ENCODE assay signal across 30 cellular contexts in genomic region chr4:4968161-4968757, GRCh38. TPM values are rescaled to one million over a fixed set of nuclear protein-coding genes. Genes with fewer than 3 reads are reported as not detected.
"Had no signal": no experiment of that assay in that cellular context is flagged by ENCODE, and none has a peak within 500 bp of the region (broad histone marks: within the 10 kb centered on the region; RNA-seq: fewer than 3 reads in every experiment).

No MANE protein-coding gene starts in this region.

- H3K27ac ChIP-seq: cardiac muscle cell, colonic mucosa, epithelial cell of prostate, left lung, ovary, thyroid gland, upper lobe of left lung, VCaP had no signal

- H3K4me1 ChIP-seq: colonic mucosa, left lung, thyroid gland, upper lobe of left lung, vagina had no signal

- H3K4me3 ChIP-seq: cardiac muscle cell, colonic mucosa, left lung, ovary, smooth muscle cell, thyroid gland, upper lobe of left lung, vagina had no signal

- DNase-seq: activated CD4-positive, alpha-beta memory T cell treated with anti-CD3 and anti-CD28 coated beads, Interleukin-2, amount 10 ng/mL, durations not matched to agents 7 days and 5 days; activated CD4-positive, alpha-beta T cell treated with anti-CD3 and anti-CD28 coated beads for 4 hours; activated naive CD4-positive, alpha-beta T cell; activated T-cell treated with anti-CD3 and anti-CD28 coated beads, Interleukin-2, amount 50 U/mL, for 4 hours; anterior cingulate cortex; cerebellar nuclear complex; colonic mucosa; effector CD8-positive, alpha-beta T cell; foreskin melanocyte; left lung; midbrain; naive thymus-derived CD4-positive, alpha-beta T cell; ovary; stimulated activated CD4-positive, alpha-beta T cell treated with anti-CD3 and anti-CD28 coated beads, Interleukin-1b, Interleukin-23, amount 100 ng/mL, for 48 hours; stimulated activated CD4-positive, alpha-beta T cell treated with anti-CD3 and anti-CD28 coated beads, Interleukin-4, amount 100 ng/mL, for 4 hours; stimulated activated CD8-positive, alpha-beta memory T cell treated with anti-CD3 and anti-CD28 coated beads, Interleukin-4, amount 100 ng/mL, for 48 hours; stimulated activated naive CD8-positive, alpha-beta T cell treated with anti-CD3 and anti-CD28 coated beads, Interleukin-15, amount 100 ng/mL, for 72 hours; T-helper 9 cell; thyroid gland; upper lobe of left lung had no signal

- FAIRE-seq: endometrium, TTC549 had no signal

- H3K27me3 ChIP-seq: cardiac muscle cell, colonic mucosa, left lung, ovary, thyroid gland, upper lobe of left lung, vagina had no signal

- H3K9me3 ChIP-seq: colonic mucosa, ovary, thyroid gland, vagina had no signal

- H3K36me3 ChIP-seq: cardiac muscle cell, colonic mucosa, left lung, ovary, thyroid gland, upper lobe of left lung, vagina had no signal

- ATAC-seq: activated naive CD4-positive, alpha-beta T cell treated with anti-CD3 and anti-CD28 coated beads, Interleukin-2, amount 50 U/mL, for 72 hours; activated T-cell treated with anti-CD3 and anti-CD28 coated beads, Interleukin-2, amount 50 U/mL, for 4 hours; activated T-helper 17 cell treated with anti-CD3 and anti-CD28 coated beads, Interleukin-2, amount 50 U/mL, for 72 hours; left lung; naive thymus-derived CD4-positive, alpha-beta T cell; stimulated activated memory B cell treated with anti-CD40 and anti-IgM and Interleukin-4, amounts not matched to agents 10 μg/mL and 1 μg/mL and 100 μg/mL, for 72 hours; stimulated activated naive CD8-positive, alpha-beta T cell treated with anti-CD3 and anti-CD28 coated beads, Interleukin-15, amount 100 ng/mL, for 72 hours had no signal

RNA-seq across cellular contexts. Expression of gene CYTL1, which starts 51.0 kb away (rescaled TPM):
- total RNA-seq: activated CD4-positive, alpha-beta memory T cell treated with anti-CD3 and anti-CD28 coated beads, Interleukin-2, amount 10 ng/mL, durations not matched to agents 7 days and 5 days; activated naive CD4-positive, alpha-beta T cell treated with anti-CD3 and anti-CD28 coated beads, Interleukin-2, amount 50 U/mL, for 72 hours; activated T-cell treated with anti-CD3 and anti-CD28 coated beads, Interleukin-2, amount 50 U/mL, for 4 hours; activated T-helper 17 cell treated with anti-CD3 and anti-CD28 coated beads, Interleukin-2, amount 50 U/mL, for 72 hours had no signal
